Comparison of ENCODE assay signal across 8 cellular contexts in genomic region chr2:224982910-224983688, GRCh38. TPM values are rescaled to one million over a fixed set of nuclear protein-coding genes. Genes with fewer than 3 reads are reported as not detected.
DNase-seq lines count a peak whose midpoint lies in the region; ATAC-seq and TF ChIP-seq lines count a peak whose summit lies in the region.

No MANE protein-coding gene starts in this region.

- H3K27me3 ChIP-seq in SK-N-SH (ENCODE audit: insufficient read depth) (no peaks in the 10 kb centered on the region), psoas muscle (ENCODE audit: insufficient read depth in 3 of 3, low read length in 2 of 3) (no peaks in the 10 kb centered on the region)

- peaks cover 51% of the 10 kb centered on the region for H3K79me2 ChIP-seq in SK-N-SH (ENCODE audit: insufficient read depth)

- no peaks in the 10 kb centered on the region for H3K36me3 Mint-ChIP-seq in effector memory CD8-positive, alpha-beta T cell (ENCODE audit: insufficient read depth)

- ATAC-seq in HG02642 (IDR thresholded peaks at IDR 0.05; ENCODE audit: poor library complexity, unreplicated experiment), result peak; percentile 62
- ATAC-seq in effector memory CD8-positive, alpha-beta T cell (replicated peaks), result peak; percentile 79
- peak in 1 of 4 donors; percentile 62 for ATAC-seq in psoas muscle

- no peaks in the 10 kb centered on the region for H3K9me3 Mint-ChIP-seq in effector memory CD8-positive, alpha-beta T cell

- H4K20me1 ChIP-seq in SK-N-SH (ENCODE audit: insufficient read depth), result no peaks in the 10 kb centered on the region

- peak; percentile 45 for DNase-seq in ELR (ENCODE audit: low read depth)
- no peak for DNase-seq in SK-N-SH
- DNase-seq in effector memory CD8-positive, alpha-beta T cell, result peak in 2 of 3 experiments; percentile 29 to 30
- DNase-seq in psoas muscle, result peak in 1 of 2 donors; percentile 50
- no peak for DNase-seq in COLO668 (lab: John Stamatoyannopoulos, UW; ENCODE audit: unreplicated experiment)
- no peak for DNase-seq in NCI-H226
- no peak for DNase-seq in iPS-NIHi11 (ENCODE audit: low spot score)

- H3K9ac ChIP-seq in SK-N-SH, result peak overlapping the region; percentile 38

- no peaks in the 10 kb centered on the region for H3K27me3 Mint-ChIP-seq in effector memory CD8-positive, alpha-beta T cell

- H3K9me3 ChIP-seq in SK-N-SH (no peaks in the 10 kb centered on the region), psoas muscle (no peaks in the 10 kb centered on the region)

- H2AFZ ChIP-seq in SK-N-SH (ENCODE audit: low read depth), result peak overlapping the region; percentile 77

- TF ChIP-seq EP300 in SK-N-SH (IDR thresholded peaks at IDR 0.05; ENCODE audit: borderline replicate concordance in 1 of 2, low read depth in 1 of 2, low read length in 1 of 2), result no peak

- TF ChIP-seq CTCF in SK-N-SH (IDR thresholded peaks at IDR 0.05), result no peak
- no peak for TF ChIP-seq CTCF in psoas muscle (IDR thresholded peaks at IDR 0.05)

- no peak for TF ChIP-seq RAD21 in SK-N-SH (IDR thresholded peaks at IDR 0.05; ENCODE audit: low read length)

- H3K27ac Mint-ChIP-seq in effector memory CD8-positive, alpha-beta T cell, result peak overlapping the region; percentile 94

- intact Hi-C loops in psoas muscle (cut with DNase I), result no loop called here

- H3K9me2 ChIP-seq in SK-N-SH, result no peaks in the 10 kb centered on the region

- 22% methylated on average over 13 of the region's 13 CpGs for WGBS in SK-N-SH (ENCODE audit: low lambda C conversion rate)
- WGBS in psoas muscle, 3 donors, result 33 to 36% (median 35%) methylated on average over 13 of the region's 13 CpGs

- H3F3A ChIP-seq in SK-N-SH (replicated peaks; ENCODE audit: insufficient read depth), result peaks cover 29% of the 10 kb centered on the region

- POLR2A ChIA-PET in SK-N-SH (lab: Yijun Ruan, JAX), result interaction anchor here (0.6 to 0.9 kb wide), 3 partner anchors 13 to 1452 kb away, joined by 3 read pairs; no protein-coding TSS in a partner anchor

- no peaks in the 10 kb centered on the region for H3K36me3 ChIP-seq in SK-N-SH (replicated peaks in 1 of 2; ENCODE audit: control insufficient read depth in 1 of 2, insufficient read depth in 2 of 2, low read length in 1 of 2)
- no peaks in the 10 kb centered on the region for H3K36me3 ChIP-seq in psoas muscle (ENCODE audit: insufficient read depth in 1 of 2, low read depth in 1 of 2)

- peak overlapping the region; percentile 84 for H3K4me2 ChIP-seq in SK-N-SH

- peaks cover 55 to 76% of the 10 kb centered on the region in 2 donors for H3K4me1 Mint-ChIP-seq in effector memory CD8-positive, alpha-beta T cell (ENCODE audit: low read depth in 2 of 2)

- peaks cover 11 to 20% of the 10 kb centered on the region in 2 experiments; a peak in 3 of 4 replicates for H3K4me1 ChIP-seq in SK-N-SH (ENCODE audit: control insufficient read depth in 1 of 2, insufficient read depth in 2 of 2, low read depth in 1 of 2, low read length in 1 of 2)
- H3K4me1 ChIP-seq in psoas muscle, result peaks cover 7% of the 10 kb centered on the region

- H3K4me3 Mint-ChIP-seq in effector memory CD8-positive, alpha-beta T cell, result peak overlapping the region; percentile 62 to 63

- peak overlapping the region; percentile 87 to 99 for H3K27ac ChIP-seq in SK-N-SH (ENCODE audit: low read depth in 2 of 2, low read length in 1 of 2)
- peak overlapping the region; percentile 10 for H3K27ac ChIP-seq in psoas muscle

- CTCF ChIA-PET in SK-N-SH (lab: Yijun Ruan, JAX), result interaction anchor here (1.0 to 1.7 kb wide), 3 partner anchors 18 to 206 kb away, joined by 3 to 4 read pairs (median 4); no protein-coding TSS in a partner anchor

- H3K4me3 ChIP-seq in SK-N-SH (ENCODE audit: low read depth in 2 of 2, low read length in 1 of 2), result peak overlapping the region; percentile 46 to 57
- peak overlapping the region; percentile 48 for H3K4me3 ChIP-seq in psoas muscle

TF ChIP-seq in SK-N-SH, 30 proteins besides CTCF, POLR2A, EP300 and RAD21:
- TF ChIP-seq FOXM1 (IDR thresholded peaks at IDR 0.05; ENCODE audit: low read depth), result no peak
- TF ChIP-seq TAF1 (IDR thresholded peaks at IDR 0.05; ENCODE audit: borderline replicate concordance, low read depth, low read length), result peak; percentile 23; the same call in 1 of the 2 replicates
- peak; percentile 85 for TF ChIP-seq USF1 (IDR thresholded peaks at IDR 0.05; ENCODE audit: borderline replicate concordance, low read depth)
- TF ChIP-seq, protein P1, sequence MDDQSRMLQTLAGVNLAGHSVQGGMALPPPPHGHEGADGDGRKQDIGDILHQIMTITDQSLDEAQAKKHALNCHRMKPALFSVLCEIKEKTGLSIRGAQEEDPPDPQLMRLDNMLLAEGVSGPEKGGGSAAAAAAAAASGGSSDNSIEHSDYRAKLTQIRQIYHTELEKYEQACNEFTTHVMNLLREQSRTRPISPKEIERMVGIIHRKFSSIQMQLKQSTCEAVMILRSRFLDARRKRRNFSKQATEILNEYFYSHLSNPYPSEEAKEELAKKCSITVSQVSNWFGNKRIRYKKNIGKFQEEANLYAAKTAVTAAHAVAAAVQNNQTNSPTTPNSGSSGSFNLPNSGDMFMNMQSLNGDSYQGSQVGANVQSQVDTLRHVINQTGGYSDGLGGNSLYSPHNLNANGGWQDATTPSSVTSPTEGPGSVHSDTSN (IDR thresholded peaks at IDR 0.05), result no peak
- 0 out of 2 replicates have a peak, but pooled peaks have one; percentile 7 for TF ChIP-seq JUND (IDR thresholded peaks at IDR 0.05)
- peak; percentile 49; the same call in 1 of the 2 replicates for TF ChIP-seq MEF2A (IDR thresholded peaks at IDR 0.05; ENCODE audit: borderline replicate concordance, low read depth)
- no peak for TF ChIP-seq RCOR1 (IDR thresholded peaks at IDR 0.05; ENCODE audit: low read length)
- no peak for TF ChIP-seq USF2 (IDR thresholded peaks at IDR 0.05; ENCODE audit: borderline replicate concordance, low read depth, low read length)
- no peak for TF ChIP-seq SIN3A (IDR thresholded peaks at IDR 0.05; ENCODE audit: borderline replicate concordance, low read depth, low read length)
TF ChIP-seq in SK-N-SH: peak in this region for 4.

RNA-seq across cellular contexts. Expression of gene DOCK10, which starts 59.2 kb away (rescaled TPM):
- polyA plus RNA-seq in SK-N-SH (2012; rRNA removed) (20.6 and 24.1 TPM in 2 replicates), psoas muscle (1 to 10 TPM in 1 of 3 donors, under 1 TPM in 2; 0.17 to 1.0 (median 0.32) TPM)
- polyA plus RNA-seq in SK-N-SH (2012; cell fraction: cytosol; rRNA removed), result 17.3 and 18.3 TPM in 2 replicates
- polyA plus RNA-seq in SK-N-SH (2012; cell fraction: nucleus; rRNA removed), result 39.5 and 50.7 TPM in 2 replicates
- total RNA-seq in psoas muscle, result 1 to 10 TPM in 3 of 4 donors, under 1 TPM in 1; 0.54 to 4.4 (median 2.7) TPM

Comparison
In these comparisons a context has a peak if more than half of its experiments do, and no peak if none do; other contexts are left out.
1. DNase-seq: peak in ELR (single experiment) and effector memory CD8-positive, alpha-beta T cell (2 of 3); none in SK-N-SH (single experiment), COLO668 (single experiment), NCI-H226 (single experiment) and iPS-NIHi11 (single experiment).
2. RNA of gene DOCK10, which starts 59.2 kb away (polyA plus RNA-seq): 17.3 to 50.7 TPM in SK-N-SH; 0.17 to 1.0 TPM in psoas muscle; every median in the first group is over 4 times any median in the second.